Comparison of ENCODE assay signal across 24 cellular contexts in the genomic region with DNA sequence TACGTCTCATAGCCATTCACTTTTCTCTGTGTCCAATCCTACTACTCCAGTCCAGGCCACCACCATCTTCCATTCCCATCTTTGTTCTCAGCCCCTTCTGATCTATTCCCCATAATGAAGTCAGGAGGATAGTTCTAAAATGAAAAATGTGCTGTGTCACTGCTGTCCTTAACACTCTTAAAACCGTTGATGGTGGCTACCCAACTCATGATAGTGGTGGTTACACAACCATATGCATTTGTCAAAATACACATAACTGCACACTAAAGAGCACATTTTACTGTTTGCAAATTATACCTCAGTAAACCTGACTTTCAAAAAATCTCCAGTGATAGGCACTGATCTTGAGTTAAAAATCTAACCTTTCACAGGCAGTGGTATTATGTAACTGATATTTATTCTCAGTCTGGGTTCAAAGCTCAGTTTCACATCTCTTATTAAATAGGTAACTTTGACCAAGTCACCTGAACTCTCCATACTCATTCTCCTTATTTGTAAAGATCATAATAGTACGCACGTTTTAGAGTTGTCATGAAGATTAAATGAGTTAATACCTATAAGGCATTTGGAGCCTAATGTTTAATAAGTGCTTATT.
"Had no signal": no experiment of that assay in that cellular context is flagged by ENCODE, and none has a peak within 500 bp of the region (broad histone marks: within the 10 kb centered on the region; RNA-seq: fewer than 3 reads in every experiment).

No MANE protein-coding gene starts in this region.

- FAIRE-seq: bronchial epithelial cell had no signal

- ATAC-seq: activated CD8-positive, alpha-beta T cell treated with anti-CD3 and anti-CD28 coated beads, Interleukin-2, amount 10 ng/mL, durations not matched to agents 7 days and 5 days; body of pancreas; WTC11 had no signal

- H3K4me2 ChIP-seq: SK-N-SH had no signal

- H3K9ac ChIP-seq: SK-N-SH had no signal

- H3K9me3 ChIP-seq: body of pancreas, SJCRH30, SK-N-SH had no signal

- H3K27me3 ChIP-seq: body of pancreas, SJCRH30 had no signal

- DNase-seq: activated CD4-positive, alpha-beta T cell treated with anti-CD3 and anti-CD28 coated beads for 48 hours; activated CD4-positive, alpha-beta T cell treated with anti-CD3 and anti-CD28 coated beads, Interleukin-2, amount 50 U/mL, for 4 hours; activated CD4-positive, CD25-positive, alpha-beta regulatory T cell treated with anti-CD3 and anti-CD28 coated beads, Interleukin-2, amount 50 U/mL, for 72 hours; activated CD8-positive, alpha-beta memory T cell treated with anti-CD3 and anti-CD28 coated beads, Interleukin-2, amount 50 U/mL, for 48 hours; activated CD8-positive, alpha-beta T cell treated with anti-CD3 and anti-CD28 coated beads, Interleukin-2, amount 10 ng/mL, durations not matched to agents 7 days and 5 days; activated naive CD4-positive, alpha-beta T cell; activated T-cell treated with anti-CD3 and anti-CD28 coated beads, Interleukin-2, amount 50 U/mL, for 1 hour; aorta; body of pancreas; central memory CD4-positive, alpha-beta T cell; Karpas-422; MM.1S; NCI-H1105; NCI-H1436; NCI-H1694 treated with DMSO at 0.1 percent for 48 hours; NCI-H2081; NCI-H446; NCI-H524; SJCRH30; SK-N-SH; T-helper 1 cell had no signal

- H3K36me3 ChIP-seq: SJCRH30 had no signal

- H3K4me3 ChIP-seq: body of pancreas, coronary artery, SJCRH30 had no signal

- H3K4me1 ChIP-seq: body of pancreas, SJCRH30 had no signal

- H3K27ac ChIP-seq: body of pancreas, coronary artery, SJCRH30 had no signal
